1 cellular context compared by ENCODE assay signal in the genomic region with DNA sequence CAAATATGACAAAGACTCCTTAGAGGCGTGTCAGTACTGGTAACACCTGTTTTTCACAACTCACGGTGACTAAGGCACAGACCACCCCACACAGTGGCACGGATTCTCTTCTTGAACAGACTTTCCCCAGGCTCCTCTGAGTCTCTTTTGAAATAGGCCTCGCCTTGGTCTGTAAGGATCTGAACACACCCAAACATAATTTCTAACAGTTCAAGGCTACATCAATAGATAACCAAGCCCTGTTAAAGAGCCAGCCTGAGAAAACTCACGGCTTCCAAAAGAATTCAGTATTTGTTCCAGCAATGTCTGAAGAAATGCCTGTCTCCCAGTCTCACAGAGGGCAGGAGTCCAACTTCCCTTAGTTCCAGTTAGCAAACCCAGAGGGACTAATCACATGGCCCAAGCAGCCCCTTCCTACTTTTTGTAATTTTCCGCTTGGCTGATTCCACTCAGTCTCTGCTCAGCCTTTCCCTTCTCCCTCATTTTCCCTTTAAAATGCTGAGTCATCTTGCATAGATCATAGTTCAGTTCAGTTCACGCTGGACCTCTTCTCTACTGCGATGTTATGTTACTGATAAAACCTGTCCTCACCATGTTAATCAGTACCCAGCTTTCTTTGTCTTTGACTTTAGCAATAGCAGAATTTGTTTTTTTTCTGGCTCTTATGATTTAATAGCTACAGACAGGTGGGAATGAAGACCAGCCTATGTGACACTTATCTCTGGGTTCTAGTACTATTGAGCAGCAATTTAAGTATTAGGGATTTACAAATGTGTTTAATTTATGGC.
TF ChIP-seq lines count a peak whose summit lies in the region.

No MANE protein-coding gene starts in this region.

TF ChIP-seq in K562, 482 proteins besides CTCF, POLR2A, EP300 and RAD21 (continued from another document and continues in another):
- TF ChIP-seq E2F8 (IDR thresholded peaks at IDR 0.05; ENCODE audit: low read depth, partially characterized antibody) (peak; percentile 16), MCM7 (IDR thresholded peaks at IDR 0.05) (no peak), FOSL1 (tag; conservative IDR thresholded peaks at IDR 0.05) (peak; percentile 84), NKRF (IDR thresholded peaks at IDR 0.05; ENCODE audit: borderline replicate concordance) (no peak), BCOR (IDR thresholded peaks at IDR 0.05) (0 out of 2 replicates have a peak, but pooled peaks have one; percentile 17), ZNF253 (CRISPR knock-in tag; conservative IDR thresholded peaks at IDR 0.05) (no peak), ZNF146 (CRISPR knock-in tag; IDR thresholded peaks at IDR 0.05; ENCODE audit: unreplicated experiment) (no peak), NRF1 (conservative IDR thresholded peaks at IDR 0.05 in 1 of 2, IDR thresholded peaks at IDR 0.05 in 1 of 2) (peak in 1 of 2 experiments; percentile 20; a peak in 1 of 4 replicates), PYGO2 (tag; IDR thresholded peaks at IDR 0.05) (no peak), PHTF2 (CRISPR knock-in tag; IDR thresholded peaks at IDR 0.05) (no peak), HSF4 (CRISPR knock-in tag; IDR thresholded peaks at IDR 0.05; ENCODE audit: borderline replicate concordance) (no peak), TCF7 (IDR thresholded peaks at IDR 0.05; ENCODE audit: borderline replicate concordance) (no peak), SP2 (IDR thresholded peaks at IDR 0.05; ENCODE audit: extremely low read depth, low read depth, low read length, poor library complexity, severe bottlenecking) (no peak), SREBF2 (CRISPR knock-in tag; IDR thresholded peaks at IDR 0.05) (no peak), CSDE1 (IDR thresholded peaks at IDR 0.05) (no peak; a peak in 1 of 4 replicates), GTF2A2 (tag; IDR thresholded peaks at IDR 0.05) (no peak), THRAP3 (IDR thresholded peaks at IDR 0.05; ENCODE audit: borderline replicate concordance) (no peak), HMGN3 (IDR thresholded peaks at IDR 0.05; ENCODE audit: borderline replicate concordance, extremely low read depth, insufficient read length, low read depth, low read length) (no peak), NFE2L1 (tag; IDR thresholded peaks at IDR 0.05; ENCODE audit: borderline replicate concordance, low read depth) (peak; percentile 100), RBBP5 (IDR thresholded peaks at IDR 0.05; ENCODE audit: borderline replicate concordance, insufficient read depth, low read length, poor library complexity, severe bottlenecking) (peak; percentile 78), NELFE (IDR thresholded peaks at IDR 0.05; ENCODE audit: insufficient read depth, insufficient read length) (no peak), TAF15 (IDR thresholded peaks at IDR 0.05; ENCODE audit: low read depth, low read length) (no peak), MITF (IDR thresholded peaks at IDR 0.05) (no peak), BACH1 (tag; IDR thresholded peaks at IDR 0.05) (peak; percentile 100), ZNF354B (CRISPR knock-in tag; IDR thresholded peaks at IDR 0.05) (no peak), BRD9 (IDR thresholded peaks at IDR 0.05; ENCODE audit: low read depth, partially characterized antibody) (peak; percentile 52), ZNF121 (CRISPR knock-in tag; conservative IDR thresholded peaks at IDR 0.05) (no peak), ZNF511 (CRISPR knock-in tag; IDR thresholded peaks at IDR 0.05) (no peak), ZNF609 (CRISPR knock-in tag; IDR thresholded peaks at IDR 0.05; ENCODE audit: borderline replicate concordance) (no peak), ZNF586 (CRISPR knock-in tag; conservative IDR thresholded peaks at IDR 0.05) (no peak), ETS1 (conservative IDR thresholded peaks at IDR 0.05; ENCODE audit: control insufficient read depth, low read depth, low read length) (no peak), ZBTB17 (CRISPR knock-in tag; IDR thresholded peaks at IDR 0.05) (peak; percentile 82), ZNF79 (CRISPR knock-in tag; IDR thresholded peaks at IDR 0.05; ENCODE audit: low read depth) (peak; percentile 82), ZNF197 (CRISPR knock-in tag; IDR thresholded peaks at IDR 0.05; ENCODE audit: low read depth) (0 out of 2 replicates have a peak, but pooled peaks have one; percentile 49), FOXK2 (conservative IDR thresholded peaks at IDR 0.05 in 1 of 2, IDR thresholded peaks at IDR 0.05 in 1 of 2; ENCODE audit: low read depth in 2 of 2) (peak; percentile 26 to 30; a peak in 1 of 4 replicates)
- TF ChIP-seq, protein P1, sequence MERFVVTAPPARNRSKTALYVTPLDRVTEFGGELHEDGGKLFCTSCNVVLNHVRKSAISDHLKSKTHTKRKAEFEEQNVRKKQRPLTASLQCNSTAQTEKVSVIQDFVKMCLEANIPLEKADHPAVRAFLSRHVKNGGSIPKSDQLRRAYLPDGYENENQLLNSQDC (CRISPR knock-in tag; IDR thresholded peaks at IDR 0.05), result no peak
- TF ChIP-seq, protein P2, sequence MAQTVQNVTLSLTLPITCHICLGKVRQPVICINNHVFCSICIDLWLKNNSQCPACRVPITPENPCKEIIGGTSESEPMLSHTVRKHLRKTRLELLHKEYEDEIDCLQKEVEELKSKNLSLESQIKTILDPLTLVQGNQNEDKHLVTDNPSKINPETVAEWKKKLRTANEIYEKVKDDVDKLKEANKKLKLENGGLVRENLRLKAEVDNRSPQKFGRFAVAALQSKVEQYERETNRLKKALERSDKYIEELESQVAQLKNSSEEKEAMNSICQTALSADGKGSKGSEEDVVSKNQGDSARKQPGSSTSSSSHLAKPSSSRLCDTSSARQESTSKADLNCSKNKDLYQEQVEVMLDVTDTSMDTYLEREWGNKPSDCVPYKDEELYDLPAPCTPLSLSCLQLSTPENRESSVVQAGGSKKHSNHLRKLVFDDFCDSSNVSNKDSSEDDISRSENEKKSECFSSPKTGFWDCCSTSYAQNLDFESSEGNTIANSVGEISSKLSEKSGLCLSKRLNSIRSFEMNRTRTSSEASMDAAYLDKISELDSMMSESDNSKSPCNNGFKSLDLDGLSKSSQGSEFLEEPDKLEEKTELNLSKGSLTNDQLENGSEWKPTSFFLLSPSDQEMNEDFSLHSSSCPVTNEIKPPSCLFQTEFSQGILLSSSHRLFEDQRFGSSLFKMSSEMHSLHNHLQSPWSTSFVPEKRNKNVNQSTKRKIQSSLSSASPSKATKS (CRISPR knock-in tag; IDR thresholded peaks at IDR 0.05), result no peak
- TF ChIP-seq, protein P3, sequence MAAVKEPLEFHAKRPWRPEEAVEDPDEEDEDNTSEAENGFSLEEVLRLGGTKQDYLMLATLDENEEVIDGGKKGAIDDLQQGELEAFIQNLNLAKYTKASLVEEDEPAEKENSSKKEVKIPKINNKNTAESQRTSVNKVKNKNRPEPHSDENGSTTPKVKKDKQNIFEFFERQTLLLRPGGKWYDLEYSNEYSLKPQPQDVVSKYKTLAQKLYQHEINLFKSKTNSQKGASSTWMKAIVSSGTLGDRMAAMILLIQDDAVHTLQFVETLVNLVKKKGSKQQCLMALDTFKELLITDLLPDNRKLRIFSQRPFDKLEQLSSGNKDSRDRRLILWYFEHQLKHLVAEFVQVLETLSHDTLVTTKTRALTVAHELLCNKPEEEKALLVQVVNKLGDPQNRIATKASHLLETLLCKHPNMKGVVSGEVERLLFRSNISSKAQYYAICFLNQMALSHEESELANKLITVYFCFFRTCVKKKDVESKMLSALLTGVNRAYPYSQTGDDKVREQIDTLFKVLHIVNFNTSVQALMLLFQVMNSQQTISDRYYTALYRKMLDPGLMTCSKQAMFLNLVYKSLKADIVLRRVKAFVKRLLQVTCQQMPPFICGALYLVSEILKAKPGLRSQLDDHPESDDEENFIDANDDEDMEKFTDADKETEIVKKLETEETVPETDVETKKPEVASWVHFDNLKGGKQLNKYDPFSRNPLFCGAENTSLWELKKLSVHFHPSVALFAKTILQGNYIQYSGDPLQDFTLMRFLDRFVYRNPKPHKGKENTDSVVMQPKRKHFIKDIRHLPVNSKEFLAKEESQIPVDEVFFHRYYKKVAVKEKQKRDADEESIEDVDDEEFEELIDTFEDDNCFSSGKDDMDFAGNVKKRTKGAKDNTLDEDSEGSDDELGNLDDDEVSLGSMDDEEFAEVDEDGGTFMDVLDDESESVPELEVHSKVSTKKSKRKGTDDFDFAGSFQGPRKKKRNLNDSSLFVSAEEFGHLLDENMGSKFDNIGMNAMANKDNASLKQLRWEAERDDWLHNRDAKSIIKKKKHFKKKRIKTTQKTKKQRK (IDR thresholded peaks at IDR 0.05; ENCODE audit: borderline replicate concordance, low read depth, low read length), result no peak
